12 cellular contexts compared by ENCODE assay signal in the genomic region with DNA sequence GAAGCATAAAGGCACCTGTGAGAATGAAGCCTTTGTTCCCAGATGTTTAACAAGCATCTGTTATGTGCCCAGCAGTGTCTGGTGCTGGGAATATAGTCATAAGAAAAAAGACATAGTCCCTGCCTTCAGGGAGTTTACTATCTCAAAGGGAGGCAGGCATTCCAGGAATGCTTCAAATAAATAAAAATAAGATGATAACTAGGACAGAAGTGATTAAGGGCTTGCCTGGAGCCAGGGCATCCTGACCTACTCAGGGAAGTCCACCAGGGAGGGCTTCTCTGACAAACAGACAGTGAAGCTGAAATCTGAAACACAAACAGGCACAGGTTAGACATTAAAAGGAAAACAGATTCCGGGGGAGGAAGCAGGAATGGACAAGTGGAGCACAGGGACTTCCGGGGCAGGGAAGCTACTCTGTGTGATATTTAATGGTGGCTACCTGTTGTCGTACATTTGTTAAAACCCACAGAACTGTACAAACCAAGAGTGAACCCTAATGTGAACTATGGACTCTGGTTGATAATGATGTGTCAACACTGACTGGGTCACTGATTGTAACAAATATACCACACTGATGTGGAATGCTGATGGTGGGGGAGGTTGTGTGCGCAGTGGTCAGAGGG. TPM values are rescaled to one million over a fixed set of nuclear protein-coding genes. Genes with fewer than 3 reads are reported as not detected.
DNase-seq lines count a peak whose midpoint lies in the region; ATAC-seq and TF ChIP-seq lines count a peak whose summit lies in the region.
"Had no signal": no experiment of that assay in that cellular context is flagged by ENCODE, and none has a peak within 500 bp of the region (broad histone marks: within the 10 kb centered on the region; RNA-seq: fewer than 3 reads in every experiment).

No MANE protein-coding gene starts in this region.

- H3K9me3 Mint-ChIP-seq in natural killer cell (no peaks in the 10 kb centered on the region), chondrocyte (ENCODE audit: low read depth) (no peaks in the 10 kb centered on the region)
- no peaks in the 10 kb centered on the region for H3K9me3 Mint-ChIP-seq in natural killer cell treated with Interleukin-12 subunit alpha and Interleukin-12 subunit beta and Interleukin-15 and Interleukin-18, amount 100 ng/mL, for 72 hours

- intact Hi-C loops in natural killer cell (cut with micrococcal nuclease) (no loop called here), aorta (cut with DNase I) (loop anchor here in 1 of 2 donors (5.0 kb wide), 1 partner anchor 43 kb away; no protein-coding TSS in a partner anchor)

- peak overlapping the region; percentile 66 for H3K4me3 Mint-ChIP-seq in natural killer cell
- no peak overlapping the region for H3K4me3 Mint-ChIP-seq in natural killer cell treated with Interleukin-12 subunit alpha and Interleukin-12 subunit beta and Interleukin-15 and Interleukin-18, amount 100 ng/mL, for 72 hours
- H3K4me3 Mint-ChIP-seq in chondrocyte (ENCODE audit: unreplicated experiment) = no peak overlapping the region

- H3K27me3 Mint-ChIP-seq in natural killer cell (ENCODE audit: low read depth in 2 of 2) = peaks cover 23 to 27% of the 10 kb centered on the region in 2 donors
- peaks cover 20 to 22% of the 10 kb centered on the region in 2 donors for H3K27me3 Mint-ChIP-seq in natural killer cell treated with Interleukin-12 subunit alpha and Interleukin-12 subunit beta and Interleukin-15 and Interleukin-18, amount 100 ng/mL, for 72 hours
- H3K27me3 Mint-ChIP-seq in chondrocyte (ENCODE audit: low read depth) = no peaks in the 10 kb centered on the region

- 86 to 90% methylated on average over 4 of the region's 4 CpGs for WGBS in aorta, 2 donors

- ATAC-seq in natural killer cell = no peak
- ATAC-seq in natural killer cell treated with Interleukin-12 subunit alpha and Interleukin-12 subunit beta and Interleukin-15 and Interleukin-18, amount 100 ng/mL, for 72 hours = no peak
- no peak for ATAC-seq in aorta (ENCODE audit: low FRiP score)
- ATAC-seq in GM21367 (IDR thresholded peaks at IDR 0.05; ENCODE audit: unreplicated experiment) = no peak
- no peak for ATAC-seq in activated CD4-positive, CD25-positive, alpha-beta regulatory T cell treated with anti-CD3 and anti-CD28 coated beads, Interleukin-2, amount 50 U/mL, for 24 hours
- no peak for ATAC-seq in esophagus mucosa

- TF ChIP-seq CTCF in natural killer cell (IDR thresholded peaks at IDR 0.05) (no peak), chondrocyte (IDR thresholded peaks at IDR 0.05) (no peak)

- H3K4me1 Mint-ChIP-seq in natural killer cell (peaks cover 17 to 22% of the 10 kb centered on the region in 2 donors), chondrocyte (ENCODE audit: low read depth) (peaks cover 92% of the 10 kb centered on the region)
- peaks cover 12 to 21% of the 10 kb centered on the region in 2 donors for H3K4me1 Mint-ChIP-seq in natural killer cell treated with Interleukin-12 subunit alpha and Interleukin-12 subunit beta and Interleukin-15 and Interleukin-18, amount 100 ng/mL, for 72 hours (ENCODE audit: low read depth in 2 of 2)

- H3K36me3 Mint-ChIP-seq in natural killer cell (no peaks in the 10 kb centered on the region), chondrocyte (ENCODE audit: low read depth) (peaks cover 19% of the 10 kb centered on the region)
- H3K36me3 Mint-ChIP-seq in natural killer cell treated with Interleukin-12 subunit alpha and Interleukin-12 subunit beta and Interleukin-15 and Interleukin-18, amount 100 ng/mL, for 72 hours = no peaks in the 10 kb centered on the region

- H3K4me3 ChIP-seq in mucosa of rectum (ENCODE audit: low read length in 2 of 2) (no peak overlapping the region), aorta (ENCODE audit: low read length in 2 of 2) (no peak overlapping the region)
- H3K4me3 ChIP-seq: BLaER1 treated with 17β-estradiol and CSF1 and Interleukin-3, amounts not matched to agents 10 nM and 100 nM had no signal

- no peaks in the 10 kb centered on the region for H3K27me3 ChIP-seq in mucosa of rectum (ENCODE audit: control insufficient read depth in 2 of 2, insufficient read depth in 2 of 2, low read length in 2 of 2)
- no peaks in the 10 kb centered on the region for H3K27me3 ChIP-seq in aorta (ENCODE audit: control insufficient read depth in 1 of 2, insufficient read depth in 2 of 2, low read length in 1 of 2)
- H3K27me3 ChIP-seq: foreskin keratinocyte had no signal

- H3K9me3 ChIP-seq in mucosa of rectum (ENCODE audit: control insufficient read depth in 2 of 2, low read length in 2 of 2) = no peaks in the 10 kb centered on the region
- no peaks in the 10 kb centered on the region for H3K9me3 ChIP-seq in aorta (ENCODE audit: control insufficient read depth, low read length)
- H3K9me3 ChIP-seq: BLaER1 treated with 17β-estradiol and CSF1 and Interleukin-3, amounts not matched to agents 10 nM and 100 nM had no signal

- no peak for DNase-seq in natural killer cell
- no peak for DNase-seq in natural killer cell treated with Interleukin-12 subunit alpha and Interleukin-12 subunit beta and Interleukin-15 and Interleukin-18, amount 100 ng/mL, for 72 hours (ENCODE audit: low spot score)
- DNase-seq in chondrocyte (ENCODE audit: low spot score) = no peak
- DNase-seq in aorta = no peak
- DNase-seq: activated CD4-positive, alpha-beta T cell treated with anti-CD3 and anti-CD28 coated beads, Interleukin-2, amount 50 U/mL, for 1 hour; foreskin keratinocyte; NCI-H1417 had no signal

- H3K36me3 ChIP-seq in mucosa of rectum (ENCODE audit: control insufficient read depth in 2 of 2, insufficient read depth in 2 of 2, low read length in 2 of 2) (no peaks in the 10 kb centered on the region), aorta (ENCODE audit: control insufficient read depth in 1 of 2, insufficient read depth in 2 of 2, low read length in 1 of 2) (peaks cover 0 to 3% of the 10 kb centered on the region in 2 donors)

- peak overlapping the region; percentile 49 to 60 for H3K27ac ChIP-seq in mucosa of rectum (ENCODE audit: low read depth in 2 of 2, low read length in 2 of 2)
- peak overlapping the region; percentile 78 to 80 for H3K27ac ChIP-seq in aorta (ENCODE audit: low read depth in 1 of 2, low read length in 2 of 2)

- H3K27ac Mint-ChIP-seq in natural killer cell (peak overlapping the region in 1 of 2 donors; percentile 29), chondrocyte (ENCODE audit: unreplicated experiment) (peak overlapping the region; percentile 94)
- peak overlapping the region in 1 of 2 donors; percentile 62 for H3K27ac Mint-ChIP-seq in natural killer cell treated with Interleukin-12 subunit alpha and Interleukin-12 subunit beta and Interleukin-15 and Interleukin-18, amount 100 ng/mL, for 72 hours

- no peak overlapping the region for H3K9ac ChIP-seq in mucosa of rectum (ENCODE audit: low read depth in 1 of 2, low read length in 2 of 2)
- H3K9ac ChIP-seq: BLaER1 treated with 17β-estradiol and CSF1 and Interleukin-3, amounts not matched to agents 10 nM and 100 nM had no signal

- H3K4me1 ChIP-seq in mucosa of rectum (ENCODE audit: control insufficient read depth in 2 of 2, insufficient read depth in 2 of 2, low read length in 2 of 2) (peaks cover 35 to 43% of the 10 kb centered on the region in 2 donors), aorta (ENCODE audit: control insufficient read depth in 1 of 2, insufficient read depth in 2 of 2, low read length in 2 of 2) (peaks cover 10 to 26% of the 10 kb centered on the region in 2 donors)

RNA-seq across cellular contexts. Expression of a gene that starts 53.3 kb away (rescaled TPM):
- total RNA-seq in natural killer cell = 1 to 10 TPM; 1.0 to 8.4 (median 5.4) TPM
- total RNA-seq in natural killer cell treated with Interleukin-12 subunit alpha and Interleukin-12 subunit beta and Interleukin-15 and Interleukin-18, amount 100 ng/mL, for 72 hours = under 1 TPM in 1 of 2 donors, not detected in 1; 0.17 TPM
- 498 to 625 TPM (median 501 TPM) in 3 replicates for total RNA-seq in chondrocyte
- 100 to 1,000 TPM; 332 to 369 TPM for total RNA-seq in aorta
- polyA plus RNA-seq in aorta = 100 to 1,000 TPM; 101 to 251 TPM
- total RNA-seq in esophagus mucosa = 83.0 TPM
